ENCODE assay signal across 15 cellular contexts in genomic region chr9:20314981-20315380, GRCh38.
DNase-seq lines count a peak whose midpoint lies in the region; ATAC-seq lines count a peak whose summit lies in the region.
"Had no signal": no experiment of that assay in that cellular context is flagged by ENCODE, and none has a peak within 500 bp of the region (broad histone marks: within the 10 kb centered on the region; RNA-seq: fewer than 3 reads in every experiment).

No MANE protein-coding gene starts in this region.

- peaks cover 73% of the 10 kb centered on the region for H3K4me1 Mint-ChIP-seq in activated T-cell treated with anti-CD3 and anti-CD28 coated beads, Interleukin-2, amount 50 U/mL, for 72 hours (ENCODE audit: low read depth)
- peaks cover 54% of the 10 kb centered on the region for H3K4me1 Mint-ChIP-seq in activated CD4-positive, alpha-beta memory T cell treated with anti-CD3 and anti-CD28 coated beads, Interleukin-2, amount 10 ng/mL, durations not matched to agents 7 days and 5 days
- peaks cover 9 to 12% of the 10 kb centered on the region in 2 donors for H3K4me1 Mint-ChIP-seq in effector memory CD8-positive, alpha-beta T cell (ENCODE audit: low read depth in 2 of 2)
- H3K4me1 Mint-ChIP-seq: IgD-negative memory B cell had no signal

- peak overlapping the region; percentile 6 to 50 for H3K4me3 Mint-ChIP-seq in activated T-cell treated with anti-CD3 and anti-CD28 coated beads, Interleukin-2, amount 50 U/mL, for 72 hours
- H3K4me3 Mint-ChIP-seq in activated CD4-positive, alpha-beta memory T cell treated with anti-CD3 and anti-CD28 coated beads, Interleukin-2, amount 10 ng/mL, durations not matched to agents 7 days and 5 days, result no peak overlapping the region
- H3K4me3 Mint-ChIP-seq in effector memory CD8-positive, alpha-beta T cell, result no peak overlapping the region
- H3K4me3 Mint-ChIP-seq: IgD-negative memory B cell had no signal

- no peaks in the 10 kb centered on the region for H3K27me3 Mint-ChIP-seq in activated T-cell treated with anti-CD3 and anti-CD28 coated beads, Interleukin-2, amount 50 U/mL, for 72 hours (ENCODE audit: low read depth)
- H3K27me3 Mint-ChIP-seq in activated CD4-positive, alpha-beta memory T cell treated with anti-CD3 and anti-CD28 coated beads, Interleukin-2, amount 10 ng/mL, durations not matched to agents 7 days and 5 days, result no peaks in the 10 kb centered on the region
- no peaks in the 10 kb centered on the region for H3K27me3 Mint-ChIP-seq in effector memory CD8-positive, alpha-beta T cell
- H3K27me3 Mint-ChIP-seq: IgD-negative memory B cell had no signal

- H3K9me3 Mint-ChIP-seq in activated T-cell treated with anti-CD3 and anti-CD28 coated beads, Interleukin-2, amount 50 U/mL, for 72 hours, result peaks cover 0 to 4% of the 10 kb centered on the region in 2 donors
- H3K9me3 Mint-ChIP-seq in activated CD4-positive, alpha-beta memory T cell treated with anti-CD3 and anti-CD28 coated beads, Interleukin-2, amount 10 ng/mL, durations not matched to agents 7 days and 5 days, result peaks cover 4% of the 10 kb centered on the region
- no peaks in the 10 kb centered on the region for H3K9me3 Mint-ChIP-seq in effector memory CD8-positive, alpha-beta T cell

- CTCF ChIA-PET in activated CD4-positive, alpha-beta memory T cell treated with anti-CD3 and anti-CD28 coated beads, Interleukin-2, amount 10 ng/mL, durations not matched to agents 7 days and 5 days (lab: Charles Lee), result no interaction called here

- POLR2A ChIA-PET in activated CD4-positive, alpha-beta memory T cell treated with anti-CD3 and anti-CD28 coated beads, Interleukin-2, amount 10 ng/mL, durations not matched to agents 7 days and 5 days (lab: Charles Lee), result no interaction called here

- no peak for DNase-seq in activated T-cell treated with anti-CD3 and anti-CD28 coated beads, Interleukin-2, amount 50 U/mL, for 72 hours
- DNase-seq in activated T-cell treated with anti-CD3 and anti-CD28 coated beads, Interleukin-2, amount 50 U/mL, for 1 hour, result no peak
- no peak for DNase-seq in activated CD4-positive, alpha-beta memory T cell treated with anti-CD3 and anti-CD28 coated beads, Interleukin-2, amount 10 ng/mL, durations not matched to agents 7 days and 5 days
- DNase-seq in effector memory CD8-positive, alpha-beta T cell, result no peak
- DNase-seq in stimulated activated naive CD8-positive, alpha-beta T cell treated with anti-CD3 and anti-CD28 coated beads, Interleukin-15, Interleukin-2, amounts not matched to agents 100 U/mL and 50 U/mL, for 24 hours, result no peak
- no peak for DNase-seq in NCI-H2196 (lab: John Stamatoyannopoulos, UW; ENCODE audit: unreplicated experiment)
- DNase-seq: dermis blood vessel endothelial cell; gastrocnemius medialis; NCI-H1694; NCI-H345; NK-92 treated with Interleukin-12 subunit alpha and Interleukin-12 subunit beta, amount 100 ng/mL, for 24 hours; upper lobe of right lung had no signal

- peak overlapping the region; percentile 8 for H3K27ac Mint-ChIP-seq in activated T-cell treated with anti-CD3 and anti-CD28 coated beads, Interleukin-2, amount 50 U/mL, for 72 hours
- H3K27ac Mint-ChIP-seq in activated CD4-positive, alpha-beta memory T cell treated with anti-CD3 and anti-CD28 coated beads, Interleukin-2, amount 10 ng/mL, durations not matched to agents 7 days and 5 days, result peak overlapping the region; percentile 56
- peak overlapping the region; percentile 8 to 41 for H3K27ac Mint-ChIP-seq in effector memory CD8-positive, alpha-beta T cell
- H3K27ac Mint-ChIP-seq: IgD-negative memory B cell had no signal

- peak; percentile 23 to 61 for ATAC-seq in activated T-cell treated with anti-CD3 and anti-CD28 coated beads, Interleukin-2, amount 50 U/mL, for 72 hours (replicated peaks in 1 of 2)
- ATAC-seq in effector memory CD8-positive, alpha-beta T cell (replicated peaks), result peak; percentile 73
- ATAC-seq in stimulated activated naive CD8-positive, alpha-beta T cell treated with anti-CD3 and anti-CD28 coated beads, Interleukin-15, Interleukin-2, amounts not matched to agents 100 U/mL and 50 U/mL, for 24 hours, result peak; percentile 6
- ATAC-seq in HG02981 (IDR thresholded peaks at IDR 0.05; ENCODE audit: unreplicated experiment) (no peak), HG02763 (IDR thresholded peaks at IDR 0.05; ENCODE audit: unreplicated experiment) (no peak)
- ATAC-seq: gastrocnemius medialis, upper lobe of right lung had no signal

- peaks cover 0 to 1% of the 10 kb centered on the region in 2 donors for H3K36me3 Mint-ChIP-seq in activated T-cell treated with anti-CD3 and anti-CD28 coated beads, Interleukin-2, amount 50 U/mL, for 72 hours (ENCODE audit: insufficient read depth in 2 of 2)
- H3K36me3 Mint-ChIP-seq in activated CD4-positive, alpha-beta memory T cell treated with anti-CD3 and anti-CD28 coated beads, Interleukin-2, amount 10 ng/mL, durations not matched to agents 7 days and 5 days (ENCODE audit: low read depth), result peaks cover 3% of the 10 kb centered on the region
- H3K36me3 Mint-ChIP-seq in effector memory CD8-positive, alpha-beta T cell (ENCODE audit: insufficient read depth), result no peaks in the 10 kb centered on the region
- H3K36me3 Mint-ChIP-seq: IgD-negative memory B cell had no signal

Comparison
In these comparisons a context has a peak if more than half of its experiments do, and no peak if none do; other contexts are left out.
1. ATAC-seq: peak in activated T-cell treated with anti-CD3 and anti-CD28 coated beads, Interleukin-2, amount 50 U/mL, for 72 hours (2 of 2), effector memory CD8-positive, alpha-beta T cell (single experiment) and stimulated activated naive CD8-positive, alpha-beta T cell treated with anti-CD3 and anti-CD28 coated beads, Interleukin-15, Interleukin-2, amounts not matched to agents 100 U/mL and 50 U/mL, for 24 hours (single experiment); none in HG02981 (single experiment) and HG02763 (single experiment).
2. H3K4me3 Mint-ChIP-seq: peak in activated T-cell treated with anti-CD3 and anti-CD28 coated beads, Interleukin-2, amount 50 U/mL, for 72 hours (2 of 2); none in activated CD4-positive, alpha-beta memory T cell treated with anti-CD3 and anti-CD28 coated beads, Interleukin-2, amount 10 ng/mL, durations not matched to agents 7 days and 5 days (single experiment) and effector memory CD8-positive, alpha-beta T cell (0 of 2).
3. Peak in every context shown above with its lines, with median percentiles within 50 percentile points of each other: H3K27ac Mint-ChIP-seq.